Comparison of ENCODE assay signal across 1 cellular context in the genomic region with DNA sequence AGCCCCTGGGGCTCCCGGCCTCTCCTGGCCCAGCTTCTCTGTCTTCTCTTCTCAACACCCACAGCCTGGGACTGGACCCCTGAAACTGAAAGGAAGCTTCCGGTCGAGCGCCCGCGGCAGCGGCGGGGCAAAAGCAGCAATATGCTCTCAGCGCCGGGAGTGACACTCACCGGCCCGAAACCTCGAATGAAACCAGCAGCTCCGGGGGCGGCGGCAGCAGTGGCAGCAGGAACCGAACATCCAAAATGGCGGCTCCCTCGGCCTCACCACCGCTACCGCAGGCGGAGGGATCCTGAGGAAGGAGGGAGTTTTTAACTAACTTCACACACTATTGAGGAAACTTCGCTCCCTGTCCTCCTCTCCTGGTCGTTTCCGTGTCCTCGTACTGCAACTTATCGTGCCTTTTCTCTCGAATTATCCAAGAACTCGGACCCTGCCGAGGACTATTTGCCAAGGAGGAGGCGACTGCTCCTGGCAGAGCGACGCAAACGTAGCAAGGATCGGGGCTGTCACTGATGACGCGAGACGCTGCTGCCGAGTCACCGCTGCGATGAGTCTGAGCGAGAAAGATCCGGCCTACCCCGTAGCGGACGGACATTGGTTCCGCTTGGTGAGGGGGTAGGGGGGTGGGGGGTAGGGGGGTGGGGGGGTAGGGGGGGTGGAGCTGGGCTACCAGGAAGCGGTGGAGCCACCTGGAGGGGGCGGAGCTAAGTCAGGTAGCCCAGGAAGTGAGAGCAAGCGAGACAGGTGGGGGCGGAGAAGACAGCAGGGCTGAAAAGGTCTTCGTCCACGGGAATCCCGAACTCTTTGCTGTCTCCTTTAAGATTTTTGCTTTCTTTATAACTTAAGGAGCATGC.
TF ChIP-seq lines count a peak whose summit lies in the region.

TSS of gene AP1G1 (minus strand) at position 242 of the 857 bp plus-strand sequence. CDS start 19,355 bp downstream, outside the sequence.

TF ChIP-seq in GM12878, 131 proteins besides CTCF, POLR2A, EP300 and RAD21 (continued from another document):
- TF ChIP-seq, protein P1, sequence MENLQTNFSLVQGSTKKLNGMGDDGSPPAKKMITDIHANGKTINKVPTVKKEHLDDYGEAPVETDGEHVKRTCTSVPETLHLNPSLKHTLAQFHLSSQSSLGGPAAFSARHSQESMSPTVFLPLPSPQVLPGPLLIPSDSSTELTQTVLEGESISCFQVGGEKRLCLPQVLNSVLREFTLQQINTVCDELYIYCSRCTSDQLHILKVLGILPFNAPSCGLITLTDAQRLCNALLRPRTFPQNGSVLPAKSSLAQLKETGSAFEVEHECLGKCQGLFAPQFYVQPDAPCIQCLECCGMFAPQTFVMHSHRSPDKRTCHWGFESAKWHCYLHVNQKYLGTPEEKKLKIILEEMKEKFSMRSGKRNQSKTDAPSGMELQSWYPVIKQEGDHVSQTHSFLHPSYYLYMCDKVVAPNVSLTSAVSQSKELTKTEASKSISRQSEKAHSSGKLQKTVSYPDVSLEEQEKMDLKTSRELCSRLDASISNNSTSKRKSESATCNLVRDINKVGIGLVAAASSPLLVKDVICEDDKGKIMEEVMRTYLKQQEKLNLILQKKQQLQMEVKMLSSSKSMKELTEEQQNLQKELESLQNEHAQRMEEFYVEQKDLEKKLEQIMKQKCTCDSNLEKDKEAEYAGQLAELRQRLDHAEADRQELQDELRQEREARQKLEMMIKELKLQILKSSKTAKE (IDR thresholded peaks at IDR 0.05; ENCODE audit: low read depth, poor library complexity, severe bottlenecking): peak; percentile 93
- TF ChIP-seq POLR2AphosphoS5 (IDR thresholded peaks at IDR 0.05; ENCODE audit: low read length) (peak; percentile 93), NR2C2 (IDR thresholded peaks at IDR 0.05; ENCODE audit: borderline replicate concordance, control insufficient read depth, insufficient read length, low read depth) (no peak), MXI1 (IDR thresholded peaks at IDR 0.05; ENCODE audit: low read depth, low read length) (no peak; the same call in 1 of the 2 replicates), JUNB (IDR thresholded peaks at IDR 0.05) (no peak; the same call in 1 of the 2 replicates), ZBTB33 (IDR thresholded peaks at IDR 0.05) (peak; percentile 62; the same call in 1 of the 2 replicates), CHD4 (IDR thresholded peaks at IDR 0.05) (no peak), IKZF2 (IDR thresholded peaks at IDR 0.05) (peak; percentile 85), SREBF2 (IDR thresholded peaks at IDR 0.05; ENCODE audit: low read length) (no peak), PAX5 (IDR thresholded peaks at IDR 0.05; ENCODE audit: borderline replicate concordance, low read depth, low read length) (peak; percentile 51; the same call in 1 of the 2 replicates), MLLT1 (IDR thresholded peaks at IDR 0.05) (peak; percentile 100), NFYA (IDR thresholded peaks at IDR 0.05; ENCODE audit: borderline replicate concordance, low read depth, low read length) (no peak), EGR1 (IDR thresholded peaks at IDR 0.05; ENCODE audit: borderline replicate concordance in 1 of 2, low read depth in 2 of 2, low read length in 2 of 2) (peak; percentile 59 to 89), SMARCA5 (IDR thresholded peaks at IDR 0.05) (0 out of 2 replicates have a peak, but pooled peaks have one; percentile 27), SP1 (IDR thresholded peaks at IDR 0.05; ENCODE audit: low read depth, low read length) (peak; percentile 40), MTA2 (IDR thresholded peaks at IDR 0.05; ENCODE audit: low read depth) (peak; percentile 59; the same call in 1 of the 2 replicates), MEF2B (IDR thresholded peaks at IDR 0.05; ENCODE audit: partially characterized antibody, poor library complexity, severe bottlenecking) (peak; percentile 73), CBX5 (IDR thresholded peaks at IDR 0.05; ENCODE audit: low read depth) (no peak; the same call in 1 of the 2 replicates), SMAD1 (IDR thresholded peaks at IDR 0.05; ENCODE audit: low read depth, partially characterized antibody) (no peak), HDAC6 (IDR thresholded peaks at IDR 0.05; ENCODE audit: unreplicated experiment) (no peak), SUZ12 (IDR thresholded peaks at IDR 0.05; ENCODE audit: unreplicated experiment) (no peak), SPI1 (IDR thresholded peaks at IDR 0.05; ENCODE audit: borderline replicate concordance, insufficient read depth, low read depth, low read length) (no peak)
- TF ChIP-seq, protein P2, sequence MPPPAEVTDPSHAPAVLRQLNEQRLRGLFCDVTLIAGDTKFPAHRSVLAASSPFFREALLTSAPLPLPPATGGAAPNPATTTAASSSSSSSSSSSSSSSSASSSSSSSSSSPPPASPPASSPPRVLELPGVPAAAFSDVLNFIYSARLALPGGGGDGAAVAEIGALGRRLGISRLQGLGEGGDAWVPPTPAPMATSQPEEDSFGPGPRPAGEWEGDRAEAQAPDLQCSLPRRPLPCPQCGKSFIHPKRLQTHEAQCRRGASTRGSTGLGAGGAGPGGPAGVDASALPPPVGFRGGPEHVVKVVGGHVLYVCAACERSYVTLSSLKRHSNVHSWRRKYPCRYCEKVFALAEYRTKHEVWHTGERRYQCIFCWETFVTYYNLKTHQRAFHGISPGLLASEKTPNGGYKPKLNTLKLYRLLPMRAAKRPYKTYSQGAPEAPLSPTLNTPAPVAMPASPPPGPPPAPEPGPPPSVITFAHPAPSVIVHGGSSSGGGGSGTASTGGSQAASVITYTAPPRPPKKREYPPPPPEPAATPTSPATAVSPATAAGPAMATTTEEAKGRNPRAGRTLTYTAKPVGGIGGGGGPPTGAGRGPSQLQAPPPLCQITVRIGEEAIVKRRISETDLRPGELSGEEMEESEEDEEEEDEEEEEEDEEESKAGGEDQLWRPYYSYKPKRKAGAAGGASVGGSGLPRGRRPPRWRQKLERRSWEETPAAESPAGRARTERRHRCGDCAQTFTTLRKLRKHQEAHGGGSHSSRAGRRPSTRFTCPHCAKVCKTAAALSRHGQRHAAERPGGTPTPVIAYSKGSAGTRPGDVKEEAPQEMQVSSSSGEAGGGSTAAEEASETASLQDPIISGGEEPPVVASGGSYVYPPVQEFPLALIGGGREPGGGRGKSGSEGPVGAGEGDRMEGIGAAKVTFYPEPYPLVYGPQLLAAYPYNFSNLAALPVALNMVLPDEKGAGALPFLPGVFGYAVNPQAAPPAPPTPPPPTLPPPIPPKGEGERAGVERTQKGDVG (CRISPR knock-in tag; IDR thresholded peaks at IDR 0.05): no peak
- TF ChIP-seq, protein P3, sequence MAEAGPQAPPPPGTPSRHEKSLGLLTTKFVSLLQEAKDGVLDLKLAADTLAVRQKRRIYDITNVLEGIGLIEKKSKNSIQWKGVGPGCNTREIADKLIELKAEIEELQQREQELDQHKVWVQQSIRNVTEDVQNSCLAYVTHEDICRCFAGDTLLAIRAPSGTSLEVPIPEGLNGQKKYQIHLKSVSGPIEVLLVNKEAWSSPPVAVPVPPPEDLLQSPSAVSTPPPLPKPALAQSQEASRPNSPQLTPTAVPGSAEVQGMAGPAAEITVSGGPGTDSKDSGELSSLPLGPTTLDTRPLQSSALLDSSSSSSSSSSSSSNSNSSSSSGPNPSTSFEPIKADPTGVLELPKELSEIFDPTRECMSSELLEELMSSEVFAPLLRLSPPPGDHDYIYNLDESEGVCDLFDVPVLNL (IDR thresholded peaks at IDR 0.05; ENCODE audit: low read depth, low read length): no peak
- TF ChIP-seq, protein P4, sequence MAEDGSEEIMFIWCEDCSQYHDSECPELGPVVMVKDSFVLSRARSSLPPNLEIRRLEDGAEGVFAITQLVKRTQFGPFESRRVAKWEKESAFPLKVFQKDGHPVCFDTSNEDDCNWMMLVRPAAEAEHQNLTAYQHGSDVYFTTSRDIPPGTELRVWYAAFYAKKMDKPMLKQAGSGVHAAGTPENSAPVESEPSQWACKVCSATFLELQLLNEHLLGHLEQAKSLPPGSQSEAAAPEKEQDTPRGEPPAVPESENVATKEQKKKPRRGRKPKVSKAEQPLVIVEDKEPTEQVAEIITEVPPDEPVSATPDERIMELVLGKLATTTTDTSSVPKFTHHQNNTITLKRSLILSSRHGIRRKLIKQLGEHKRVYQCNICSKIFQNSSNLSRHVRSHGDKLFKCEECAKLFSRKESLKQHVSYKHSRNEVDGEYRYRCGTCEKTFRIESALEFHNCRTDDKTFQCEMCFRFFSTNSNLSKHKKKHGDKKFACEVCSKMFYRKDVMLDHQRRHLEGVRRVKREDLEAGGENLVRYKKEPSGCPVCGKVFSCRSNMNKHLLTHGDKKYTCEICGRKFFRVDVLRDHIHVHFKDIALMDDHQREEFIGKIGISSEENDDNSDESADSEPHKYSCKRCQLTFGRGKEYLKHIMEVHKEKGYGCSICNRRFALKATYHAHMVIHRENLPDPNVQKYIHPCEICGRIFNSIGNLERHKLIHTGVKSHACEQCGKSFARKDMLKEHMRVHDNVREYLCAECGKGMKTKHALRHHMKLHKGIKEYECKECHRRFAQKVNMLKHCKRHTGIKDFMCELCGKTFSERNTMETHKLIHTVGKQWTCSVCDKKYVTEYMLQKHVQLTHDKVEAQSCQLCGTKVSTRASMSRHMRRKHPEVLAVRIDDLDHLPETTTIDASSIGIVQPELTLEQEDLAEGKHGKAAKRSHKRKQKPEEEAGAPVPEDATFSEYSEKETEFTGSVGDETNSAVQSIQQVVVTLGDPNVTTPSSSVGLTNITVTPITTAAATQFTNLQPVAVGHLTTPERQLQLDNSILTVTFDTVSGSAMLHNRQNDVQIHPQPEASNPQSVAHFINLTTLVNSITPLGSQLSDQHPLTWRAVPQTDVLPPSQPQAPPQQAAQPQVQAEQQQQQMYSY (CRISPR knock-in tag; IDR thresholded peaks at IDR 0.05): no peak
